8 cellular contexts compared by ENCODE assay signal in the genomic region with DNA sequence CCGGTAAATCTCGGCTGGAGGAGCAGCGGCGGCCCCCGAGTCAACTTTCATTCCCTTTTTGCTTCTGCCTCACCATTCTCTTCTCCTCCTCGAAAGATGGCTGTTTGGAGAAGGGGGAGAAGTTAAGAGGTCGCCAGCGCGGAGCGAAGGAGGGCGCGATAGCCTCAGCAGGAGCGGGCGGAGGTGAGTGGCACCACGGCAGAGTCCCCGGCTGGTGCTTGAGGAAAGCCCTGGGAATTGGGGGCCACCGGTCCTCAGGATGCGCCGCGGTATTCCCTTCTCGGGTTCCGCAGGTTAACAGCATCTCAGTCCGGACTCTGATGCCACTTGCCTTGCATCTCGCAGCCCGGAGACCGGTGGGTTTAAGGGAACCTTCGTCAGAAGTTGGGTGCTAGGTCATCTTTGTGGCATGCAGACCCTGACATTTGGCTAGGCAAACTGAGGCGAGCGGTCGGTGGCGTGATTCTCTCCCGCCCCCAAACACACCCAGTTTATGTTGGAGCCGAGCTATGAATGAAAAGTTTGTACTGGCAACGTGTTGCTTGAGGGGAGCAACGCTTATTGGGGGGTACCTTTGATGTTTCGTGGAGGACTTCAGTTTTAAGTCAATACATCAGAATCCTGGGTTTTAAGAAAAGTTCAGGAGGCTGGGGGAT. TPM values are rescaled to one million over a fixed set of nuclear protein-coding genes. Genes with fewer than 3 reads are reported as not detected.
DNase-seq lines count a peak whose midpoint lies in the region; ATAC-seq and TF ChIP-seq lines count a peak whose summit lies in the region.

No MANE protein-coding gene starts in this region.

- intact Hi-C loops in activated naive CD4-positive, alpha-beta T cell treated with anti-CD3 and anti-CD28 coated beads for 36 hours (cut with micrococcal nuclease) = no loop called here
- intact Hi-C loops in activated CD8-positive, alpha-beta T cell treated with anti-CD3 and anti-CD28 coated beads for 36 hours (cut with micrococcal nuclease) = loop anchor here (10.0 kb wide), 2 partner anchors 58 to 312 kb away; no protein-coding TSS in a partner anchor
- intact Hi-C loops in left ventricle myocardium inferior (cut with micrococcal nuclease) = no loop called here

- H3K4me1 Mint-ChIP-seq in activated naive CD4-positive, alpha-beta T cell treated with anti-CD3 and anti-CD28 coated beads for 36 hours (ENCODE audit: low read depth) = peaks cover 3% of the 10 kb centered on the region
- H3K4me1 Mint-ChIP-seq in activated CD8-positive, alpha-beta T cell treated with anti-CD3 and anti-CD28 coated beads for 36 hours (ENCODE audit: low read depth) = peaks cover 4% of the 10 kb centered on the region

- H3K27me3 ChIP-seq in left ventricle myocardium inferior (ENCODE audit: low read depth) (no peaks in the 10 kb centered on the region), rectal smooth muscle tissue (ENCODE audit: control insufficient read depth, insufficient read depth, low read length) (no peaks in the 10 kb centered on the region)

- CTCF ChIA-PET in activated naive CD4-positive, alpha-beta T cell treated with anti-CD3 and anti-CD28 coated beads for 36 hours (lab: Charles Lee) = no interaction called here
- CTCF ChIA-PET in activated CD8-positive, alpha-beta T cell treated with anti-CD3 and anti-CD28 coated beads for 36 hours (lab: Charles Lee) = no interaction called here

- no peak for TF ChIP-seq CTCF in activated CD8-positive, alpha-beta T cell treated with anti-CD3 and anti-CD28 coated beads for 36 hours (IDR thresholded peaks at IDR 0.05)
- TF ChIP-seq CTCF in left ventricle myocardium inferior (IDR thresholded peaks at IDR 0.05; ENCODE audit: borderline replicate concordance) = no peak

- H3K36me3 ChIP-seq in left ventricle myocardium inferior (no peaks in the 10 kb centered on the region), rectal smooth muscle tissue (ENCODE audit: control insufficient read depth, insufficient read depth, low read length) (no peaks in the 10 kb centered on the region)

- H3K4me3 Mint-ChIP-seq in activated naive CD4-positive, alpha-beta T cell treated with anti-CD3 and anti-CD28 coated beads for 36 hours = peak overlapping the region; percentile 55
- H3K4me3 Mint-ChIP-seq in activated CD8-positive, alpha-beta T cell treated with anti-CD3 and anti-CD28 coated beads for 36 hours = peak overlapping the region; percentile 52

- H3K9ac ChIP-seq in rectal smooth muscle tissue (ENCODE audit: low read length) = no peak overlapping the region

- H3K27ac ChIP-seq in left ventricle myocardium inferior (replicated peaks) (no peak overlapping the region), rectal smooth muscle tissue (ENCODE audit: low read depth, low read length) (no peak overlapping the region)

- peak overlapping the region; percentile 85 for H3K4me3 ChIP-seq in left ventricle myocardium inferior
- peak overlapping the region; percentile 67 for H3K4me3 ChIP-seq in rectal smooth muscle tissue (ENCODE audit: low read length)

- no peak for ATAC-seq in activated CD8-positive, alpha-beta T cell treated with anti-CD3 and anti-CD28 coated beads for 36 hours

- peaks cover 2% of the 10 kb centered on the region for H3K9me3 Mint-ChIP-seq in activated naive CD4-positive, alpha-beta T cell treated with anti-CD3 and anti-CD28 coated beads for 36 hours
- H3K9me3 Mint-ChIP-seq in activated CD8-positive, alpha-beta T cell treated with anti-CD3 and anti-CD28 coated beads for 36 hours = peaks cover 2% of the 10 kb centered on the region

- no peak for DNase-seq in activated naive CD4-positive, alpha-beta T cell treated with anti-CD3 and anti-CD28 coated beads for 36 hours
- no peak for DNase-seq in activated naive CD4-positive, alpha-beta T cell (lab: John Stamatoyannopoulos, UW)
- DNase-seq in activated CD8-positive, alpha-beta T cell treated with anti-CD3 and anti-CD28 coated beads for 36 hours = peak; percentile 2
- DNase-seq in left ventricle myocardium inferior (peak; percentile 15), superior temporal gyrus (ENCODE audit: extremely low spot score) (no peak), Kasumi-1 (lab: John Stamatoyannopoulos, UW) (no peak)
- no peak for DNase-seq in effector CD8-positive, alpha-beta T cell (lab: John Stamatoyannopoulos, UW)

- POLR2A ChIA-PET in activated CD8-positive, alpha-beta T cell treated with anti-CD3 and anti-CD28 coated beads for 36 hours (lab: Charles Lee) = no interaction called here

- no peak overlapping the region for H3K27ac Mint-ChIP-seq in activated naive CD4-positive, alpha-beta T cell treated with anti-CD3 and anti-CD28 coated beads for 36 hours
- H3K27ac Mint-ChIP-seq in activated CD8-positive, alpha-beta T cell treated with anti-CD3 and anti-CD28 coated beads for 36 hours = no peak overlapping the region

- H3K4me1 ChIP-seq in left ventricle myocardium inferior = peaks cover 20% of the 10 kb centered on the region
- no peaks in the 10 kb centered on the region for H3K4me1 ChIP-seq in rectal smooth muscle tissue (ENCODE audit: control insufficient read depth, insufficient read depth, low read length)

- H3K9me3 ChIP-seq in left ventricle myocardium inferior (replicated peaks) = peaks cover 6% of the 10 kb centered on the region

- H3K36me3 Mint-ChIP-seq in activated naive CD4-positive, alpha-beta T cell treated with anti-CD3 and anti-CD28 coated beads for 36 hours (ENCODE audit: low read depth) = no peaks in the 10 kb centered on the region
- H3K36me3 Mint-ChIP-seq in activated CD8-positive, alpha-beta T cell treated with anti-CD3 and anti-CD28 coated beads for 36 hours (ENCODE audit: low read depth) = no peaks in the 10 kb centered on the region

- H3K27me3 Mint-ChIP-seq in activated naive CD4-positive, alpha-beta T cell treated with anti-CD3 and anti-CD28 coated beads for 36 hours (ENCODE audit: low read depth) = peaks cover 43% of the 10 kb centered on the region
- peaks cover 34% of the 10 kb centered on the region for H3K27me3 Mint-ChIP-seq in activated CD8-positive, alpha-beta T cell treated with anti-CD3 and anti-CD28 coated beads for 36 hours

RNA-seq across cellular contexts. Expression of a gene that starts 59.5 kb away (rescaled TPM):
- not detected for total RNA-seq in activated naive CD4-positive, alpha-beta T cell treated with anti-CD3 and anti-CD28 coated beads for 36 hours
- total RNA-seq in activated CD8-positive, alpha-beta T cell treated with anti-CD3 and anti-CD28 coated beads for 36 hours = not detected
- not detected for total RNA-seq in left ventricle myocardium inferior

Comparison
In these comparisons a context has a peak if more than half of its experiments do, and no peak if none do; other contexts are left out.
1. DNase-seq: peak in activated CD8-positive, alpha-beta T cell treated with anti-CD3 and anti-CD28 coated beads for 36 hours (single experiment) and left ventricle myocardium inferior (single experiment); none in activated naive CD4-positive, alpha-beta T cell treated with anti-CD3 and anti-CD28 coated beads for 36 hours (single experiment), activated naive CD4-positive, alpha-beta T cell (0 of 4), effector CD8-positive, alpha-beta T cell (single experiment), superior temporal gyrus (single experiment) and Kasumi-1 (0 of 2).